21 cellular contexts compared by ENCODE assay signal in the genomic region with DNA sequence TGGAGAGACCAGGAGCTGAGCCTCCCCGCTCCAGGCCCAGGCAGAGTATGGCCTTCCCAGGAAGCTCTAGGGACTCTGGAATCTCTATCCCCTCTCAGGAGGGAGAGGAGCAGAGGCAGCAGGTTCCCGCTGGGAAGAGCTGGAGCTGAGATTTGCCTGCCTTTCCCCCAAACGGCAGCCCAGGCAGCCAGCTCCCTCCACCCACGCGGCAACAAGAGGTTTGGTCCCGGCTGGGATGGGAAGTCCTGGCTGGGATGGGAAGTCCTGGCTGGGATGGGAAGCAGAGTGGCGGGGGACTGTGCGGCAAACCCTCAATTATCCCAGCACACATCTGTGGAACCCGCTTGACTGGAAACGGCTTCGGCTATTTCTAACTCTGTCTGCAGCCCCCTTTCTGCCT.
"Had no signal": no experiment of that assay in that cellular context is flagged by ENCODE, and none has a peak within 500 bp of the region (broad histone marks: within the 10 kb centered on the region; RNA-seq: fewer than 3 reads in every experiment).

No MANE protein-coding gene starts in this region.

- H3K4me3 Mint-ChIP-seq: activated CD4-positive, alpha-beta T cell treated with anti-CD3 and anti-CD28 coated beads, Interleukin-2, amount 10 ng/mL, durations not matched to agents 24 days and 14 days; activated CD8-positive, alpha-beta T cell treated with anti-CD3 and anti-CD28 coated beads for 36 hours had no signal

- H3K4me3 ChIP-seq: body of pancreas, dorsolateral prefrontal cortex, lung, tibial artery had no signal

- ATAC-seq: activated CD8-positive, alpha-beta T cell treated with anti-CD3 and anti-CD28 coated beads for 36 hours; body of pancreas; left lobe of liver; naive thymus-derived CD4-positive, alpha-beta T cell had no signal

- H3K27ac ChIP-seq: body of pancreas, dorsolateral prefrontal cortex, epithelial cell of prostate, foreskin keratinocyte, tibial artery had no signal

- DNase-seq: activated CD4-positive, alpha-beta T cell treated with anti-CD3 and anti-CD28 coated beads, Interleukin-2, amount 10 ng/mL, durations not matched to agents 24 days and 14 days; activated CD8-positive, alpha-beta T cell treated with anti-CD3 and anti-CD28 coated beads for 36 hours; activated naive CD4-positive, alpha-beta T cell treated with Interleukin-2 at 50 U/mL for 16 hours; activated T-cell treated with anti-CD3 and anti-CD28 coated beads, Interleukin-2, amount 50 U/mL, for 1 hour; body of pancreas; dorsolateral prefrontal cortex; hippocampal formation; naive thymus-derived CD4-positive, alpha-beta T cell; occipital lobe; retina; stimulated activated CD4-positive, alpha-beta T cell treated with anti-CD3 and anti-CD28 coated beads, Interleukin-12 subunit alpha, Interleukin-12 subunit beta, amount 100 ng/mL, for 4 hours; stimulated activated CD4-positive, alpha-beta T cell treated with anti-CD3 and anti-CD28 coated beads, Interleukin-1b, Interleukin-23, amount 100 ng/mL, for 48 hours; stimulated activated CD8-positive, alpha-beta memory T cell treated with anti-CD3 and anti-CD28 coated beads, Interleukin-4, amount 100 ng/mL, for 48 hours; stimulated activated naive CD4-positive, alpha-beta T cell; T-helper 9 cell; tibial artery had no signal

- H3K27me3 ChIP-seq: body of pancreas, dorsolateral prefrontal cortex, foreskin keratinocyte, tibial artery had no signal

- H3K4me1 ChIP-seq: body of pancreas, foreskin keratinocyte, tibial artery had no signal

- H3K27me3 Mint-ChIP-seq: activated CD4-positive, alpha-beta T cell treated with anti-CD3 and anti-CD28 coated beads, Interleukin-2, amount 10 ng/mL, durations not matched to agents 24 days and 14 days; activated CD8-positive, alpha-beta T cell treated with anti-CD3 and anti-CD28 coated beads for 36 hours; naive thymus-derived CD4-positive, alpha-beta T cell had no signal

- H3K27ac Mint-ChIP-seq: activated CD4-positive, alpha-beta T cell treated with anti-CD3 and anti-CD28 coated beads, Interleukin-2, amount 10 ng/mL, durations not matched to agents 24 days and 14 days; activated CD8-positive, alpha-beta T cell treated with anti-CD3 and anti-CD28 coated beads for 36 hours; activated T-helper 2 cell treated with anti-CD3 and anti-CD28 coated beads, Interferon-gamma antibody, Interleukin-2, Interleukin-4, amounts not matched to agents 10 μg/mL and 5 μg/mL and 100 μg/mL, durations not matched to agents 14 hours and 24 hours and 36 hours had no signal
